14 cellular contexts compared by ENCODE assay signal in genomic region chr1:54384921-54385726, GRCh38. TPM values are rescaled to one million over a fixed set of nuclear protein-coding genes. Genes with fewer than 3 reads are reported as not detected.
DNase-seq lines count a peak whose midpoint lies in the region; ATAC-seq, FAIRE-seq and TF ChIP-seq lines count a peak whose summit lies in the region.
"Had no signal": no experiment of that assay in that cellular context is flagged by ENCODE, and none has a peak within 500 bp of the region (broad histone marks: within the 10 kb centered on the region; RNA-seq: fewer than 3 reads in every experiment).

No MANE protein-coding gene starts in this region.

- 69% methylated on average over 5 of the region's 7 CpGs for WGBS in SK-N-SH (ENCODE audit: low lambda C conversion rate)

- POLR2A ChIA-PET in SK-N-SH (lab: Yijun Ruan, JAX) = no interaction called here

- H3K9me3 ChIP-seq in SK-N-SH (no peaks in the 10 kb centered on the region), ascending aorta (no peaks in the 10 kb centered on the region), kidney (ENCODE audit: control insufficient read depth in 1 of 2, low read length in 2 of 2) (no peaks in the 10 kb centered on the region), stomach smooth muscle (ENCODE audit: control insufficient read depth in 2 of 2, low read length in 2 of 2) (no peaks in the 10 kb centered on the region)

- no peak for FAIRE-seq in kidney (lab: Jason Lieb, UNC)
- FAIRE-seq: A204.1, GM12878, keratinocyte had no signal

- H3K4me2 ChIP-seq in SK-N-SH = no peak overlapping the region

- H3K36me3 ChIP-seq in SK-N-SH (replicated peaks in 1 of 2; ENCODE audit: control insufficient read depth in 1 of 2, insufficient read depth in 2 of 2, low read length in 1 of 2) (peaks cover 0 to 18% of the 10 kb centered on the region in 2 experiments), ascending aorta (peaks cover 10 to 22% of the 10 kb centered on the region in 2 donors), kidney (ENCODE audit: control insufficient read depth in 1 of 2, insufficient read depth in 2 of 2, low read length in 2 of 2) (peaks cover 2 to 7% of the 10 kb centered on the region in 2 donors), stomach smooth muscle (ENCODE audit: control insufficient read depth in 2 of 2, insufficient read depth in 2 of 2, low read length in 2 of 2) (peaks cover 0 to 5% of the 10 kb centered on the region in 2 donors)

- TF ChIP-seq RAD21 in SK-N-SH (IDR thresholded peaks at IDR 0.05; ENCODE audit: low read length) = no peak

- ATAC-seq in SK-N-SH treated with all-trans-retinoic acid at 6 μM for 48 hours = peak; percentile 44
- ATAC-seq: GM12878 had no signal

- intact Hi-C loops in ascending aorta (cut with DNase I) = no loop called here
- intact Hi-C loops in kidney (cut with DNase I) = no loop called here
- intact Hi-C loops in head of caudate nucleus (cut with DNase I) = no loop called here

- H3K4me1 ChIP-seq in SK-N-SH (ENCODE audit: control insufficient read depth in 1 of 2, insufficient read depth in 2 of 2, low read depth in 1 of 2, low read length in 1 of 2) = peaks cover 0 to 8% of the 10 kb centered on the region in 2 experiments; a peak in 1 of 4 replicates
- peaks cover 0 to 15% of the 10 kb centered on the region in 2 donors for H3K4me1 ChIP-seq in ascending aorta
- H3K4me1 ChIP-seq in kidney (ENCODE audit: control insufficient read depth in 1 of 2, insufficient read depth in 1 of 2, low read depth in 1 of 2, low read length in 2 of 2) = peaks cover 11 to 18% of the 10 kb centered on the region in 2 donors
- peaks cover 40% of the 10 kb centered on the region for H3K4me1 ChIP-seq in stomach smooth muscle (ENCODE audit: control insufficient read depth, insufficient read depth, low read length)

- no peaks in the 10 kb centered on the region for H3K9me2 ChIP-seq in SK-N-SH

- 0 out of 2 replicates have a peak, but pooled peaks cover 8% of the 10 kb centered on the region for H4K20me1 ChIP-seq in SK-N-SH (ENCODE audit: insufficient read depth)

- no peaks in the 10 kb centered on the region for H3K27me3 ChIP-seq in SK-N-SH (ENCODE audit: insufficient read depth)
- no peaks in the 10 kb centered on the region for H3K27me3 ChIP-seq in ascending aorta
- no peaks in the 10 kb centered on the region for H3K27me3 ChIP-seq in stomach smooth muscle (ENCODE audit: control insufficient read depth in 1 of 2, insufficient read depth in 2 of 2, low read length in 2 of 2)

- TF ChIP-seq EP300 in SK-N-SH (IDR thresholded peaks at IDR 0.05; ENCODE audit: borderline replicate concordance in 1 of 2, low read depth in 1 of 2, low read length in 1 of 2) = no peak

- H3K27ac ChIP-seq in SK-N-SH (ENCODE audit: low read depth in 2 of 2, low read length in 1 of 2) (no peak overlapping the region), ascending aorta (peak overlapping the region; percentile 46 to 76), kidney (ENCODE audit: low read depth in 2 of 2, low read length in 2 of 2) (peak overlapping the region; percentile 34 to 72), stomach smooth muscle (ENCODE audit: low read length) (peak overlapping the region; percentile 64)

- peaks cover 15% of the 10 kb centered on the region for H3K79me2 ChIP-seq in SK-N-SH (ENCODE audit: insufficient read depth)

- no peaks in the 10 kb centered on the region for H3F3A ChIP-seq in SK-N-SH (replicated peaks; ENCODE audit: insufficient read depth)

- H2AFZ ChIP-seq in SK-N-SH (ENCODE audit: low read depth) = no peak overlapping the region

- TF ChIP-seq CTCF in SK-N-SH (IDR thresholded peaks at IDR 0.05) (no peak), ascending aorta (IDR thresholded peaks at IDR 0.05) (no peak), kidney (IDR thresholded peaks at IDR 0.05; ENCODE audit: borderline replicate concordance, extremely low read depth, insufficient read depth) (no peak)

- H3K4me3 ChIP-seq in SK-N-SH (ENCODE audit: low read depth in 2 of 2, low read length in 1 of 2) (no peak overlapping the region), ascending aorta (no peak overlapping the region), kidney (ENCODE audit: low read length in 2 of 2) (no peak overlapping the region), stomach smooth muscle (ENCODE audit: low read length in 2 of 2) (peak overlapping the region in 1 of 2 donors; percentile 29)
- H3K4me3 ChIP-seq: GM12878 had no signal

- H3K9ac ChIP-seq in SK-N-SH = no peak overlapping the region
- no peak overlapping the region for H3K9ac ChIP-seq in kidney (ENCODE audit: low read length in 2 of 2)
- peak overlapping the region in 1 of 2 donors; percentile 21 for H3K9ac ChIP-seq in stomach smooth muscle (ENCODE audit: low read length in 2 of 2)

- CTCF ChIA-PET in SK-N-SH (lab: Yijun Ruan, JAX) = interaction anchor here (1.7 to 1.9 kb wide), 2 partner anchors 8 to 19 kb away, joined by 4 read pairs; no protein-coding TSS in a partner anchor

- in situ Hi-C loops in G401 (cut with HindIII; ENCODE audit: low sequenced_read_pairs) = no loop called here

- DNase-seq in SK-N-SH (no peak), ascending aorta (ENCODE audit: low spot score in 2 of 2) (no peak), kidney (no peak), NCI-H524 (lab: John Stamatoyannopoulos, UW) (no peak), head of caudate nucleus (no peak), G401 (ENCODE audit: low spot score) (no peak)
- DNase-seq: activated B cell treated with CpG ODN at 0.5 μM for 24 hours; NCI-H774; stimulated activated CD4-positive, alpha-beta T cell treated with anti-CD3 and anti-CD28 coated beads, Interleukin-2, amount 100 ng/mL, for 24 hours had no signal

TF ChIP-seq in SK-N-SH treated with all-trans-retinoic acid at 6 μM for 48 hours, 23 proteins besides CTCF, POLR2A, EP300 and RAD21:
- TF ChIP-seq ZFP3 (CRISPR knock-in tag; IDR thresholded peaks at IDR 0.05) (no peak), PPARA (CRISPR knock-in tag; IDR thresholded peaks at IDR 0.05; ENCODE audit: borderline replicate concordance) (no peak), CSRNP3 (CRISPR knock-in tag; IDR thresholded peaks at IDR 0.05) (no peak), TCF4 (CRISPR knock-in tag; IDR thresholded peaks at IDR 0.05; ENCODE audit: borderline replicate concordance) (no peak), ZC3H10 (CRISPR knock-in tag; IDR thresholded peaks at IDR 0.05) (no peak), ZNF70 (CRISPR knock-in tag; IDR thresholded peaks at IDR 0.05) (no peak)

TF ChIP-seq in SK-N-SH, 30 proteins besides CTCF, POLR2A, EP300 and RAD21 (continues in another document):
- no peak for TF ChIP-seq IRF3 (IDR thresholded peaks at IDR 0.05; ENCODE audit: low read depth, low read length)
- TF ChIP-seq MXI1 (IDR thresholded peaks at IDR 0.05; ENCODE audit: low read depth, low read length) = no peak
- no peak for TF ChIP-seq SMC3 (IDR thresholded peaks at IDR 0.05; ENCODE audit: low read depth, low read length)
- TF ChIP-seq EZH2phosphoT487 (IDR thresholded peaks at IDR 0.05; ENCODE audit: borderline replicate concordance, low read depth) = no peak
- no peak for TF ChIP-seq SIN3A (IDR thresholded peaks at IDR 0.05; ENCODE audit: borderline replicate concordance, low read depth, low read length)
- no peak for TF ChIP-seq FOXM1 (IDR thresholded peaks at IDR 0.05; ENCODE audit: low read depth)
- TF ChIP-seq ELF1 (IDR thresholded peaks at IDR 0.05) = no peak
- no peak for TF ChIP-seq FOSL2 (IDR thresholded peaks at IDR 0.05; ENCODE audit: borderline replicate concordance, low read depth)
- no peak for TF ChIP-seq ZBTB33 (IDR thresholded peaks at IDR 0.05; ENCODE audit: borderline replicate concordance, low read depth)
- no peak for TF ChIP-seq USF2 (IDR thresholded peaks at IDR 0.05; ENCODE audit: borderline replicate concordance, low read depth, low read length)
- no peak for TF ChIP-seq NFIC (IDR thresholded peaks at IDR 0.05; ENCODE audit: borderline replicate concordance)
- TF ChIP-seq YY1 (IDR thresholded peaks at IDR 0.05; ENCODE audit: low read depth) = no peak
- no peak for TF ChIP-seq CHD2 (IDR thresholded peaks at IDR 0.05; ENCODE audit: low read length, partially characterized antibody)
- no peak for TF ChIP-seq RCOR1 (IDR thresholded peaks at IDR 0.05; ENCODE audit: low read length)
- TF ChIP-seq TCF12 (IDR thresholded peaks at IDR 0.05) = no peak

RNA-seq across cellular contexts. Expression of gene SSBP3, which starts 21.1 kb away (rescaled TPM):
- polyA plus RNA-seq in SK-N-SH (2012; rRNA removed) = 18.0 and 26.2 TPM in 2 replicates
- polyA plus RNA-seq in SK-N-SH (2012; cell fraction: cytosol; rRNA removed) = 15.6 and 23.2 TPM in 2 replicates
- polyA plus RNA-seq in SK-N-SH (2012; cell fraction: nucleus; rRNA removed) = 11.7 and 18.1 TPM in 2 replicates
- 51.0 TPM for total RNA-seq in ascending aorta
- total RNA-seq in kidney = 49.6 TPM
- polyA plus RNA-seq in kidney (ENCODE audit: insufficient read depth, low read depth, low replicate concordance) = 33.3 TPM
- 64.0 and 71.2 TPM in 2 replicates for total RNA-seq in G401 (2014; rRNA removed; shearing (Covaris generic))

Comparison
In these comparisons a context has a peak if more than half of its experiments do, and no peak if none do; other contexts are left out.
1. H3K27ac ChIP-seq: peak in ascending aorta (2 of 2), kidney (2 of 2) and stomach smooth muscle (single experiment); none in SK-N-SH (0 of 2).